In the genomic region with DNA sequence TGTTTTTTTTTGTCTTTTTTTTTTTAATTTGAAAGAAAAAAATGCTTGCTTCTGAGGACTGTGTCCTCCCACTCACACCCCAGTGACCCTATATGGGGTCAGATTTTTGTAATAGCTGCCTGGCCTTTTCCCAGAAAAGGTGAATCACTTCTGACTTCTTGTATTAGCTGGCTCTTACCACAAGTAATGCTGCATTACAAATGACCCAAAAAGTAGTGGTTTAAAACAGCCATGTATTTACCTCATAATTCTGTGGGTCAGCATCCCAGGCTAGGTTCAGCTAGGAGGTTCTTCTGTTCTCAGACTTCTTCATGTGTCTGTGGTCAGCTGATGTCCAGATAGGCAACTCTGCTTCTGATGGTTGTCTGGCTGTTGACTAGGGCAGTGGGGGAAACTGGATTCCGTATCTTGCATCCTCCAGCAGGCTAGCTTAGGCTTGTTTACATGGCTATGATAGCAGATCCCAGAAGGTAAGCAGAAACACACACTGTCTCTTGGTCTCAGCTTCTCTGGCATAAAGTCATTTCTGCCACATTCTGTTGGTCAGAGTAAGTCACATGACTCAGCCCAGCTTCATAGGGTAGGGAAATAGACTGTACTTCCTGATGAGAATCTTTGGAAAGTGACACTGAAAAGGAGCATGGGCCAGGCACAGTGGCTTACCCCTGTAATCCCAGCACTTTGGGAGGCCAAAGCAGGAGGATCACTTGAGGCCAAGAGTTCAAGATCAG, we compare ENCODE assay signal across 1 cellular context.
TF ChIP-seq lines count a peak whose summit lies in the region.

No MANE protein-coding gene starts in this region.

TF ChIP-seq in HEK293, 187 proteins besides CTCF, POLR2A, EP300 and RAD21 (continued from another document):
- TF ChIP-seq, protein P1, sequence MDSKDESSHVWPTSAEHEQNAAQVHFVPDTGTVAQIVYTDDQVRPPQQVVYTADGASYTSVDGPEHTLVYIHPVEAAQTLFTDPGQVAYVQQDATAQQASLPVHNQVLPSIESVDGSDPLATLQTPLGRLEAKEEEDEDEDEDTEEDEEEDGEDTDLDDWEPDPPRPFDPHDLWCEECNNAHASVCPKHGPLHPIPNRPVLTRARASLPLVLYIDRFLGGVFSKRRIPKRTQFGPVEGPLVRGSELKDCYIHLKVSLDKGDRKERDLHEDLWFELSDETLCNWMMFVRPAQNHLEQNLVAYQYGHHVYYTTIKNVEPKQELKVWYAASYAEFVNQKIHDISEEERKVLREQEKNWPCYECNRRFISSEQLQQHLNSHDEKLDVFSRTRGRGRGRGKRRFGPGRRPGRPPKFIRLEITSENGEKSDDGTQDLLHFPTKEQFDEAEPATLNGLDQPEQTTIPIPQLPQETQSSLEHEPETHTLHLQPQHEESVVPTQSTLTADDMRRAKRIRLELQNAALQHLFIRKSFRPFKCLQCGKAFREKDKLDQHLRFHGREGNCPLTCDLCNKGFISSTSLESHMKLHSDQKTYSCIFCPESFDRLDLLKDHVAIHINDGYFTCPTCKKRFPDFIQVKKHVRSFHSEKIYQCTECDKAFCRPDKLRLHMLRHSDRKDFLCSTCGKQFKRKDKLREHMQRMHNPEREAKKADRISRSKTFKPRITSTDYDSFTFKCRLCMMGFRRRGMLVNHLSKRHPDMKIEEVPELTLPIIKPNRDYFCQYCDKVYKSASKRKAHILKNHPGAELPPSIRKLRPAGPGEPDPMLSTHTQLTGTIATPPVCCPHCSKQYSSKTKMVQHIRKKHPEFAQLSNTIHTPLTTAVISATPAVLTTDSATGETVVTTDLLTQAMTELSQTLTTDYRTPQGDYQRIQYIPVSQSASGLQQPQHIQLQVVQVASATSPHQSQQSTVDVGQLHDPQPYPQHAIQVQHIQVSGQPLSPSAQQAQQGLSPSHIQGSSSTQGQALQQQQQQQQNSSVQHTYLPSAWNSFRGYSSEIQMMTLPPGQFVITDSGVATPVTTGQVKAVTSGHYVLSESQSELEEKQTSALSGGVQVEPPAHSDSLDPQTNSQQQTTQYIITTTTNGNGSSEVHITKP (tag by site-specific recombination; IDR thresholded peaks at IDR 0.05) = no peak
